ENCODE assay signal across 9 cellular contexts in the genomic region with DNA sequence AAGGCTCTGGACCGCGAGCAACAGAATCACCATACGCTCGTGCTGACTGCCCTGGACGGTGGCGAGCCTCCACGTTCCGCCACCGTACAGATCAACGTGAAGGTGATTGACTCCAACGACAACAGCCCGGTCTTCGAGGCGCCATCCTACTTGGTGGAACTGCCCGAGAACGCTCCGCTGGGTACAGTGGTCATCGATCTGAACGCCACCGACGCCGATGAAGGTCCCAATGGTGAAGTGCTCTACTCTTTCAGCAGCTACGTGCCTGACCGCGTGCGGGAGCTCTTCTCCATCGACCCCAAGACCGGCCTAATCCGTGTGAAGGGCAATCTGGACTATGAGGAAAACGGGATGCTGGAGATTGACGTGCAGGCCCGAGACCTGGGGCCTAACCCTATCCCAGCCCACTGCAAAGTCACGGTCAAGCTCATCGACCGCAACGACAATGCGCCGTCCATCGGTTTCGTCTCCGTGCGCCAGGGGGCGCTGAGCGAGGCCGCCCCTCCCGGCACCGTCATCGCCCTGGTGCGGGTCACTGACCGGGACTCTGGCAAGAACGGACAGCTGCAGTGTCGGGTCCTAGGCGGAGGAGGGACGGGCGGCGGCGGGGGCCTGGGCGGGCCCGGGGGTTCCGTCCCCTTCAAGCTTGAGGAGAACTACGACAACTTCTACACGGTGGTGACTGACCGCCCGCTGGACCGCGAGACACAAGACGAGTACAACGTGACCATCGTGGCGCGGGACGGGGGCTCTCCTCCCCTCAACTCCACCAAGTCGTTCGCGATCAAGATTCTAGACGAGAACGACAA. TPM values are rescaled to one million over a fixed set of nuclear protein-coding genes. Genes with fewer than 3 reads are reported as not detected.
DNase-seq lines count a peak whose midpoint lies in the region; ATAC-seq and TF ChIP-seq lines count a peak whose summit lies in the region.
"Had no signal": no experiment of that assay in that cellular context is flagged by ENCODE, and none has a peak within 500 bp of the region (broad histone marks: within the 10 kb centered on the region; RNA-seq: fewer than 3 reads in every experiment).

No MANE protein-coding gene starts in this region.

- WGBS in smooth muscle cell (ENCODE audit: low lambda C conversion rate), result 9% methylated on average over 66 of the region's 77 CpGs

- H2AFZ ChIP-seq in smooth muscle cell (ENCODE audit: low read depth), result no peak overlapping the region

- H3F3A ChIP-seq in smooth muscle cell (ENCODE audit: low read depth), result peaks cover 3% of the 10 kb centered on the region

- H3K4me1 Mint-ChIP-seq in effector memory CD8-positive, alpha-beta T cell (ENCODE audit: low read depth in 2 of 2), result peaks cover 12 to 19% of the 10 kb centered on the region in 2 donors

- H3K9me3 ChIP-seq in HUES6 (ENCODE audit: control insufficient read depth, insufficient read depth, low read depth, low read length) (no peaks in the 10 kb centered on the region), smooth muscle cell (replicated peaks; ENCODE audit: low read depth) (no peaks in the 10 kb centered on the region)

- peaks cover 61% of the 10 kb centered on the region for H4K20me1 ChIP-seq in smooth muscle cell (ENCODE audit: low read depth)

- no peak for DNase-seq in kidney epithelial cell (ENCODE audit: low read depth)
- DNase-seq in smooth muscle cell (lab: John Stamatoyannopoulos, UW; ENCODE audit: unreplicated experiment), result peak; percentile 22
- no peak for DNase-seq in effector memory CD8-positive, alpha-beta T cell
- DNase-seq in GM20000 (ENCODE audit: low spot score), result no peak

- H3K4me3 ChIP-seq in HUES6 (ENCODE audit: low read depth, low read length) (peak overlapping the region; percentile 79), kidney epithelial cell (ENCODE audit: low read depth, low read length) (peak overlapping the region; percentile 6), smooth muscle cell (peak overlapping the region; percentile 63)

- peak overlapping the region in 1 of 2 donors; percentile 86 for H3K4me3 Mint-ChIP-seq in effector memory CD8-positive, alpha-beta T cell

- TF ChIP-seq CTCF in kidney epithelial cell (IDR thresholded peaks at IDR 0.05; ENCODE audit: insufficient read depth, low read length, poor library complexity, severe bottlenecking) (peak; percentile 67), smooth muscle cell (IDR thresholded peaks at IDR 0.05; ENCODE audit: borderline replicate concordance, insufficient read depth, poor library complexity, severe bottlenecking) (peak; percentile 67), GM20000 (IDR thresholded peaks at IDR 0.05; ENCODE audit: extremely low read depth, missing control alignments) (no peak)

- no peaks in the 10 kb centered on the region for H3K79me2 ChIP-seq in smooth muscle cell (ENCODE audit: low read depth)

- no peaks in the 10 kb centered on the region for H3K36me3 ChIP-seq in HUES6 (ENCODE audit: control insufficient read depth, insufficient read depth, low read length)
- no peaks in the 10 kb centered on the region for H3K36me3 ChIP-seq in kidney epithelial cell (ENCODE audit: control insufficient read depth, insufficient read depth, low read length)
- H3K36me3 ChIP-seq in smooth muscle cell (ENCODE audit: low read depth), result no peaks in the 10 kb centered on the region

- peaks cover 14% of the 10 kb centered on the region; the same call in 1 of the 2 replicates for H3K4me1 ChIP-seq in HUES6 (ENCODE audit: control insufficient read depth, insufficient read depth, low read length)
- H3K4me1 ChIP-seq in smooth muscle cell (ENCODE audit: low read depth), result peaks cover 10% of the 10 kb centered on the region

- ATAC-seq in effector memory CD8-positive, alpha-beta T cell (replicated peaks), result no peak
- ATAC-seq in HG03039 (IDR thresholded peaks at IDR 0.05; ENCODE audit: unreplicated experiment), result no peak
- no peak for ATAC-seq in HG03097 (IDR thresholded peaks at IDR 0.05; ENCODE audit: low FRiP score, unreplicated experiment)

- peaks cover 0 to 2% of the 10 kb centered on the region in 2 donors for H3K9me3 Mint-ChIP-seq in effector memory CD8-positive, alpha-beta T cell

- no peaks in the 10 kb centered on the region for H3K36me3 Mint-ChIP-seq in effector memory CD8-positive, alpha-beta T cell (ENCODE audit: insufficient read depth)

- H3K27me3 ChIP-seq in HUES6 (ENCODE audit: control insufficient read depth, insufficient read depth, low read length), result peaks cover 93% of the 10 kb centered on the region
- H3K27me3 ChIP-seq in kidney epithelial cell (ENCODE audit: control insufficient read depth, insufficient read depth, low read length), result peaks cover 39% of the 10 kb centered on the region
- peaks cover 49% of the 10 kb centered on the region for H3K27me3 ChIP-seq in smooth muscle cell (ENCODE audit: low read depth)

- no peak overlapping the region for H3K9ac ChIP-seq in HUES6 (ENCODE audit: low read length)
- H3K9ac ChIP-seq in smooth muscle cell (ENCODE audit: low read depth), result no peak overlapping the region

- peaks cover 15 to 49% of the 10 kb centered on the region in 2 donors for H3K27me3 Mint-ChIP-seq in effector memory CD8-positive, alpha-beta T cell

- H3K27ac Mint-ChIP-seq in effector memory CD8-positive, alpha-beta T cell, result no peak overlapping the region

- H3K27ac ChIP-seq in HUES6 (ENCODE audit: low read depth, low read length) (no peak overlapping the region), cingulate gyrus (ENCODE audit: low read depth, low read length) (peak overlapping the region; percentile 89), smooth muscle cell (ENCODE audit: low read depth) (no peak overlapping the region)
- H3K27ac ChIP-seq: VCaP had no signal

- H3K4me2 ChIP-seq in smooth muscle cell, result peak overlapping the region; percentile 88

RNA-seq across cellular contexts. Expression of a gene that starts 1.8 kb away (rescaled TPM):
- total RNA-seq in kidney epithelial cell, result 0.21 and 0.25 TPM in 2 replicates
- total RNA-seq in smooth muscle cell, result 9.6 and 9.7 TPM in 2 replicates
- 5.7 and 5.9 TPM in 2 replicates for polyA plus RNA-seq in smooth muscle cell

Comparison
In these comparisons a context has a peak if more than half of its experiments do, and no peak if none do; other contexts are left out.
1. H3K4me3 ChIP-seq: peak in every context shown above with its lines; median percentile 79 in HUES6; 63 in smooth muscle cell; 6 in kidney epithelial cell.